In the genomic region with DNA sequence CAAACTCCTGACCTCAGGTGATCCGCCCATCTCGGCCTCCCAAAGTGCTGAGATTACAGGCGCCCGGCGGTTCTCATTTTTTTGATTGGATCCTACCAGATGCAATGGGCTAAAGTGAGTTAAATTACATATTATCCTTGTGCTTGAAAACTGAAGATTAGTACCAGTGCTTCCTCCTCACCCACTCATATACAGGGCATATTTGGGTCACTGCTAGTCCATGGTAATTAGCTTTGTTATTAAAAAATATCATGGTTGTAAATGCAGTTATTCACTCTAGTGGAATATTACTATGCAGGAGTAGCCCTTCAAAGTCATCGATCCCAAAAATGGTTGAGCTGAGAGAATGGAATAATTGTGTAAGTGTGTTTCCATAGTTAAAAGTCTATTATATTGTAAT, we compare ENCODE assay signal across 2 cellular contexts.
TF ChIP-seq lines count a peak whose summit lies in the region.

No MANE protein-coding gene starts in this region.

TF ChIP-seq in GM23338, 12 proteins besides CTCF, POLR2A, EP300 and RAD21:
- TF ChIP-seq, protein P1, sequence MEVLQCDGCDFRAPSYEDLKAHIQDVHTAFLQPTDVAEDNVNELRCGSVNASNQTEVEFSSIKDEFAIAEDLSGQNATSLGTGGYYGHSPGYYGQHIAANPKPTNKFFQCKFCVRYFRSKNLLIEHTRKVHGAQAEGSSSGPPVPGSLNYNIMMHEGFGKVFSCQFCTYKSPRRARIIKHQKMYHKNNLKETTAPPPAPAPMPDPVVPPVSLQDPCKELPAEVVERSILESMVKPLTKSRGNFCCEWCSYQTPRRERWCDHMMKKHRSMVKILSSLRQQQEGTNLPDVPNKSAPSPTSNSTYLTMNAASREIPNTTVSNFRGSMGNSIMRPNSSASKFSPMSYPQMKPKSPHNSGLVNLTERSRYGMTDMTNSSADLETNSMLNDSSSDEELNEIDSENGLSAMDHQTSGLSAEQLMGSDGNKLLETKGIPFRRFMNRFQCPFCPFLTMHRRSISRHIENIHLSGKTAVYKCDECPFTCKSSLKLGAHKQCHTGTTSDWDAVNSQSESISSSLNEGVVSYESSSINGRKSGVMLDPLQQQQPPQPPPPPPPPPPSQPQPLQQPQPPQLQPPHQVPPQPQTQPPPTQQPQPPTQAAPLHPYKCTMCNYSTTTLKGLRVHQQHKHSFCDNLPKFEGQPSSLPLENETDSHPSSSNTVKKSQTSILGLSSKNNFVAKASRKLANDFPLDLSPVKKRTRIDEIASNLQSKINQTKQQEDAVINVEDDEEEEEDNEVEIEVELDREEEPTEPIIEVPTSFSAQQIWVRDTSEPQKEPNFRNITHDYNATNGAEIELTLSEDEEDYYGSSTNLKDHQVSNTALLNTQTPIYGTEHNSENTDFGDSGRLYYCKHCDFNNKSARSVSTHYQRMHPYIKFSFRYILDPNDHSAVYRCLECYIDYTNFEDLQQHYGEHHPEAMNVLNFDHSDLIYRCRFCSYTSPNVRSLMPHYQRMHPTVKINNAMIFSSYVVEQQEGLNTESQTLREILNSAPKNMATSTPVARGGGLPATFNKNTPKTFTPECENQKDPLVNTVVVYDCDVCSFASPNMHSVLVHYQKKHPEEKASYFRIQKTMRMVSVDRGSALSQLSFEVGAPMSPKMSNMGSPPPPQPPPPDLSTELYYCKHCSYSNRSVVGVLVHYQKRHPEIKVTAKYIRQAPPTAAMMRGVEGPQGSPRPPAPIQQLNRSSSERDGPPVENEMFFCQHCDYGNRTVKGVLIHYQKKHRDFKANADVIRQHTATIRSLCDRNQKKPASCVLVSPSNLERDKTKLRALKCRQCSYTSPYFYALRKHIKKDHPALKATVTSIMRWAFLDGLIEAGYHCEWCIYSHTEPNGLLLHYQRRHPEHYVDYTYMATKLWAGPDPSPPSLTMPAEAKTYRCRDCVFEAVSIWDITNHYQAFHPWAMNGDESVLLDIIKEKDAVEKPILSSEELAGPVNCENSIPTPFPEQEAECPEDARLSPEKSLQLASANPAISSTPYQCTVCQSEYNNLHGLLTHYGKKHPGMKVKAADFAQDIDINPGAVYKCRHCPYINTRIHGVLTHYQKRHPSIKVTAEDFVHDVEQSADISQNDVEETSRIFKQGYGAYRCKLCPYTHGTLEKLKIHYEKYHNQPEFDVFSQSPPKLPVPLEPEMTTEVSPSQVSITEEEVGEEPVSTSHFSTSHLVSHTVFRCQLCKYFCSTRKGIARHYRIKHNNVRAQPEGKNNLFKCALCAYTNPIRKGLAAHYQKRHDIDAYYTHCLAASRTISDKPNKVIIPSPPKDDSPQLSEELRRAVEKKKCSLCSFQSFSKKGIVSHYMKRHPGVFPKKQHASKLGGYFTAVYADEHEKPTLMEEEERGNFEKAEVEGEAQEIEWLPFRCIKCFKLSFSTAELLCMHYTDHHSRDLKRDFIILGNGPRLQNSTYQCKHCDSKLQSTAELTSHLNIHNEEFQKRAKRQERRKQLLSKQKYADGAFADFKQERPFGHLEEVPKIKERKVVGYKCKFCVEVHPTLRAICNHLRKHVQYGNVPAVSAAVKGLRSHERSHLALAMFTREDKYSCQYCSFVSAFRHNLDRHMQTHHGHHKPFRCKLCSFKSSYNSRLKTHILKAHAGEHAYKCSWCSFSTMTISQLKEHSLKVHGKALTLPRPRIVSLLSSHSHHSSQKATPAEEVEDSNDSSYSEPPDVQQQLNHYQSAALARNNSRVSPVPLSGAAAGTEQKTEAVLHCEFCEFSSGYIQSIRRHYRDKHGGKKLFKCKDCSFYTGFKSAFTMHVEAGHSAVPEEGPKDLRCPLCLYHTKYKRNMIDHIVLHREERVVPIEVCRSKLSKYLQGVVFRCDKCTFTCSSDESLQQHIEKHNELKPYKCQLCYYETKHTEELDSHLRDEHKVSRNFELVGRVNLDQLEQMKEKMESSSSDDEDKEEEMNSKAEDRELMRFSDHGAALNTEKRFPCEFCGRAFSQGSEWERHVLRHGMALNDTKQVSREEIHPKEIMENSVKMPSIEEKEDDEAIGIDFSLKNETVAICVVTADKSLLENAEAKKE (CRISPR knock-in tag; IDR thresholded peaks at IDR 0.05) = no peak
- TF ChIP-seq JUNB (IDR thresholded peaks at IDR 0.05; ENCODE audit: unreplicated experiment) (no peak), EZH2phosphoT487 (IDR thresholded peaks at IDR 0.05; ENCODE audit: unreplicated experiment) (no peak), CREB1 (CRISPR knock-in tag; IDR thresholded peaks at IDR 0.05; ENCODE audit: low read depth) (no peak), ZNF331 (CRISPR knock-in tag; IDR thresholded peaks at IDR 0.05; ENCODE audit: low read depth) (no peak), EZH2 (IDR thresholded peaks at IDR 0.05; ENCODE audit: low read depth, unreplicated experiment) (no peak), ZNF114 (CRISPR knock-in tag; IDR thresholded peaks at IDR 0.05) (no peak)
- TF ChIP-seq, protein P2, sequence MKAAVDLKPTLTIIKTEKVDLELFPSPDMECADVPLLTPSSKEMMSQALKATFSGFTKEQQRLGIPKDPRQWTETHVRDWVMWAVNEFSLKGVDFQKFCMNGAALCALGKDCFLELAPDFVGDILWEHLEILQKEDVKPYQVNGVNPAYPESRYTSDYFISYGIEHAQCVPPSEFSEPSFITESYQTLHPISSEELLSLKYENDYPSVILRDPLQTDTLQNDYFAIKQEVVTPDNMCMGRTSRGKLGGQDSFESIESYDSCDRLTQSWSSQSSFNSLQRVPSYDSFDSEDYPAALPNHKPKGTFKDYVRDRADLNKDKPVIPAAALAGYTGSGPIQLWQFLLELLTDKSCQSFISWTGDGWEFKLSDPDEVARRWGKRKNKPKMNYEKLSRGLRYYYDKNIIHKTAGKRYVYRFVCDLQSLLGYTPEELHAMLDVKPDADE (IDR thresholded peaks at IDR 0.05) = no peak

TF ChIP-seq in WTC11, 78 proteins besides CTCF, POLR2A, EP300 and RAD21 (continued from another document):
- TF ChIP-seq, protein P3, sequence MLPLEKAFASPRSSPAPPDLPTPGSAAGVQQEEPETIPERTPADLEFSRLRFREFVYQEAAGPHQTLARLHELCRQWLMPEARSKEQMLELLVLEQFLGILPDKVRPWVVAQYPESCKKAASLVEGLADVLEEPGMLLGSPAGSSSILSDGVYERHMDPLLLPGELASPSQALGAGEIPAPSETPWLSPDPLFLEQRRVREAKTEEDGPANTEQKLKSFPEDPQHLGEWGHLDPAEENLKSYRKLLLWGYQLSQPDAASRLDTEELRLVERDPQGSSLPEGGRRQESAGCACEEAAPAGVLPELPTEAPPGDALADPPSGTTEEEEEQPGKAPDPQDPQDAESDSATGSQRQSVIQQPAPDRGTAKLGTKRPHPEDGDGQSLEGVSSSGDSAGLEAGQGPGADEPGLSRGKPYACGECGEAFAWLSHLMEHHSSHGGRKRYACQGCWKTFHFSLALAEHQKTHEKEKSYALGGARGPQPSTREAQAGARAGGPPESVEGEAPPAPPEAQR (CRISPR knock-in tag; IDR thresholded peaks at IDR 0.05) = no peak
- TF ChIP-seq TCF7 (CRISPR knock-in tag; IDR thresholded peaks at IDR 0.05; ENCODE audit: low read depth) = no peak
- no peak for TF ChIP-seq KAT7 (CRISPR knock-in tag; IDR thresholded peaks at IDR 0.05; ENCODE audit: borderline replicate concordance)
